Comparison of ENCODE assay signal across 21 cellular contexts in the genomic region with DNA sequence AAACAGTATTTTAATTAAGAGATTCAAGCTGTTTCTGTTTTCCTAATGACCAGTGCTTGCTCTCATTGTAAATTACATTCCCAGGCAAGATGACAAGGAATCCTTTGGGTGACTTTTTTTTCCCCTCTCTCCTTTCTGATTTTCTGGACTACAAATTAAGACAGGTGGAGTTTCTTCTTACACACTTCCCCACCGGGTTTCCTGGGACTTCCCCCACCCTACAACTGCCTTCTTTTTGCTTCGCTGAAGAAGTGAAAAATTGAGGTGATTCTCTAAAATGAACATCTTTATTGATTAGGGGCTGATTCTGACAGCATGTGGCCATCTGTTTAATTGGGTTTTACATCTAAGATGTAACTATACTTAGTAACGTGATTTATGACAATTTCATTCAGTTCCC.
"Had no signal": no experiment of that assay in that cellular context is flagged by ENCODE, and none has a peak within 500 bp of the region (broad histone marks: within the 10 kb centered on the region; RNA-seq: fewer than 3 reads in every experiment).

No MANE protein-coding gene starts in this region.

- DNase-seq: activated CD4-positive, alpha-beta T cell treated with anti-CD3 and anti-CD28 coated beads, Interleukin-2, amount 50 U/mL, for 48 hours; activated effector memory CD4-positive, alpha-beta T cell treated with anti-CD3 and anti-CD28 coated beads, Interleukin-2, amount 50 U/mL, for 16 hours; activated T-cell treated with anti-CD3 and anti-CD28 coated beads, Interleukin-2, amount 50 U/mL, for 4 hours; body of pancreas; cortex of kidney; effector CD4-positive, alpha-beta T cell; foreskin fibroblast; kidney glomerular epithelial cell; mesendoderm; nephron progenitor cell; right cardiac atrium; stimulated activated CD4-positive, alpha-beta T cell treated with anti-CD3 and anti-CD28 coated beads, Interleukin-4, amount 100 ng/mL, for 24 hours; stimulated activated naive CD4-positive, alpha-beta T cell treated with Interleukin-2 at 50 U/mL for 16 hours; substantia nigra; T-cell had no signal

- H3K27ac ChIP-seq: body of pancreas, prostate gland, skin epidermis, tibial nerve, VCaP had no signal

- H3K27me3 Mint-ChIP-seq: activated naive CD4-positive, alpha-beta T cell treated with anti-CD3 and anti-CD28 coated beads, Interleukin-2, amount 50 U/mL, for 24 hours had no signal

- H3K27ac Mint-ChIP-seq: activated naive CD4-positive, alpha-beta T cell treated with anti-CD3 and anti-CD28 coated beads, Interleukin-2, amount 50 U/mL, for 24 hours; nephron progenitor cell; T-cell had no signal

- H3K36me3 Mint-ChIP-seq: activated naive CD4-positive, alpha-beta T cell treated with anti-CD3 and anti-CD28 coated beads, Interleukin-2, amount 50 U/mL, for 24 hours; T-cell had no signal

- ATAC-seq: activated T-cell treated with anti-CD3 and anti-CD28 coated beads, Interleukin-2, amount 50 U/mL, for 4 hours; body of pancreas; right cardiac atrium; T-cell had no signal

- H3K4me3 Mint-ChIP-seq: activated naive CD4-positive, alpha-beta T cell treated with anti-CD3 and anti-CD28 coated beads, Interleukin-2, amount 50 U/mL, for 24 hours; activated T-cell treated with anti-CD3 and anti-CD28 coated beads, Interleukin-2, amount 50 U/mL, for 4 hours; central memory CD8-positive, alpha-beta T cell; nephron progenitor cell; T-cell had no signal

- H3K36me3 ChIP-seq: prostate gland, tibial nerve had no signal

- H3K27me3 ChIP-seq: body of pancreas, tibial nerve had no signal

- H3K4me3 ChIP-seq: body of pancreas, prostate gland, skin epidermis, tibial nerve had no signal

- H3K9me3 Mint-ChIP-seq: activated naive CD4-positive, alpha-beta T cell treated with anti-CD3 and anti-CD28 coated beads, Interleukin-2, amount 50 U/mL, for 24 hours; activated T-cell treated with anti-CD3 and anti-CD28 coated beads, Interleukin-2, amount 50 U/mL, for 4 hours; central memory CD8-positive, alpha-beta T cell; T-cell had no signal

- H3K9me3 ChIP-seq: body of pancreas, prostate gland, tibial nerve had no signal

- H3K4me1 ChIP-seq: body of pancreas, prostate gland, tibial nerve had no signal
